In genomic region chr4:158729716-158730559, GRCh38 we compare ENCODE assay signal across 8 cellular contexts. TPM values are rescaled to one million over a fixed set of nuclear protein-coding genes. Genes with fewer than 3 reads are reported as not detected.
A peak's percentile ranks its signal among the peaks of the same experiment; 100 is the strongest.
DNase-seq lines count a peak whose midpoint lies in the region; ATAC-seq and TF ChIP-seq lines count a peak whose summit lies in the region.

No MANE protein-coding gene starts in this region.

- POLR2A ChIA-PET in CD4-positive, alpha-beta memory T cell (lab: Charles Lee; ENCODE audit: partially characterized antibody), result no interaction called here

- H3K4me3 ChIP-seq in CD4-positive, alpha-beta memory T cell (ENCODE audit: low read length in 2 of 2), result no peak overlapping the region
- H3K4me3 ChIP-seq in esophagus squamous epithelium, result no peak overlapping the region

- peaks cover 21 to 22% of the 10 kb centered on the region in 2 donors for H3K27me3 Mint-ChIP-seq in CD4-positive, alpha-beta memory T cell
- peaks cover 43 to 45% of the 10 kb centered on the region in 2 donors for H3K27me3 Mint-ChIP-seq in natural killer cell treated with Interleukin-12 subunit alpha and Interleukin-12 subunit beta and Interleukin-15 and Interleukin-18, amount 100 ng/mL, for 72 hours

- intact Hi-C loops in CD4-positive, alpha-beta memory T cell (cut with micrococcal nuclease), result loop anchor here (1.0 to 2.0 kb wide), 4 partner anchors 39 to 473 kb away; partner anchors contain the start of gene FNIP2
- intact Hi-C loops in esophagus squamous epithelium (cut with DNase I), result loop anchor here (5.0 kb wide), 1 partner anchor 117 kb away; no protein-coding TSS in a partner anchor

- no peaks in the 10 kb centered on the region for H3K36me3 ChIP-seq in CD4-positive, alpha-beta memory T cell (ENCODE audit: insufficient read depth, low read length)
- H3K36me3 ChIP-seq in esophagus squamous epithelium, result no peaks in the 10 kb centered on the region

- TF ChIP-seq CTCF in esophagus squamous epithelium (IDR thresholded peaks at IDR 0.05), result peak; percentile 46 to 90 (median 85)

- H3K27ac Mint-ChIP-seq in CD4-positive, alpha-beta memory T cell, result no peak overlapping the region
- H3K27ac Mint-ChIP-seq in natural killer cell treated with Interleukin-12 subunit alpha and Interleukin-12 subunit beta and Interleukin-15 and Interleukin-18, amount 100 ng/mL, for 72 hours, result peak overlapping the region; percentile 49 to 64

- no peaks in the 10 kb centered on the region for H3K36me3 Mint-ChIP-seq in CD4-positive, alpha-beta memory T cell
- no peaks in the 10 kb centered on the region for H3K36me3 Mint-ChIP-seq in natural killer cell treated with Interleukin-12 subunit alpha and Interleukin-12 subunit beta and Interleukin-15 and Interleukin-18, amount 100 ng/mL, for 72 hours

- H3K4me3 Mint-ChIP-seq in CD4-positive, alpha-beta memory T cell, result no peak overlapping the region
- no peak overlapping the region for H3K4me3 Mint-ChIP-seq in natural killer cell treated with Interleukin-12 subunit alpha and Interleukin-12 subunit beta and Interleukin-15 and Interleukin-18, amount 100 ng/mL, for 72 hours

- no peak for TF ChIP-seq POLR2A in esophagus squamous epithelium (IDR thresholded peaks at IDR 0.05)

- peak in 4 of 5 donors; percentile 51 to 55 (median 54) for DNase-seq in CD4-positive, alpha-beta memory T cell
- peak; percentile 9 to 42 for DNase-seq in NOMO-1 (lab: John Stamatoyannopoulos, UW; ENCODE audit: unreplicated experiment in 2 of 2)
- peak; percentile 42 for DNase-seq in activated T-cell treated with anti-CD3 and anti-CD28 coated beads for 1 hour (ENCODE audit: low read depth)
- DNase-seq in esophagus squamous epithelium (lab: John Stamatoyannopoulos, UW), result no peak
- DNase-seq in natural killer cell treated with Interleukin-12 subunit alpha and Interleukin-12 subunit beta and Interleukin-15 and Interleukin-18, amount 100 ng/mL, for 72 hours (ENCODE audit: low spot score), result no peak
- peak; percentile 76 for DNase-seq in ureter (ENCODE audit: low spot score)

- ATAC-seq in GM19043 (IDR thresholded peaks at IDR 0.05; ENCODE audit: low read depth, unreplicated experiment) (peak; percentile 91), HG03378 (IDR thresholded peaks at IDR 0.05; ENCODE audit: unreplicated experiment) (peak; percentile 84)
- ATAC-seq in natural killer cell treated with Interleukin-12 subunit alpha and Interleukin-12 subunit beta and Interleukin-15 and Interleukin-18, amount 100 ng/mL, for 72 hours, result peak; percentile 64 to 84

- H3K9me3 ChIP-seq in CD4-positive, alpha-beta memory T cell (ENCODE audit: control insufficient read depth in 1 of 2, low read length in 2 of 2), result no peaks in the 10 kb centered on the region
- no peaks in the 10 kb centered on the region for H3K9me3 ChIP-seq in esophagus squamous epithelium

- CTCF ChIA-PET in CD4-positive, alpha-beta memory T cell (lab: Charles Lee; ENCODE audit: partially characterized antibody), result interaction anchor here (1.0 to 3.2 kb wide), 4 partner anchors 39 to 465 kb away, joined by 3 to 38 read pairs (median 4); partner anchors contain the start of gene FNIP2

- peaks cover 0 to 1% (median 0%) of the 10 kb centered on the region in 4 donors for H3K4me1 Mint-ChIP-seq in CD4-positive, alpha-beta memory T cell
- peaks cover 3 to 21% of the 10 kb centered on the region in 2 donors for H3K4me1 Mint-ChIP-seq in natural killer cell treated with Interleukin-12 subunit alpha and Interleukin-12 subunit beta and Interleukin-15 and Interleukin-18, amount 100 ng/mL, for 72 hours (ENCODE audit: low read depth in 2 of 2)

- no peaks in the 10 kb centered on the region for H3K4me1 ChIP-seq in CD4-positive, alpha-beta memory T cell (ENCODE audit: insufficient read depth, low read length)
- H3K4me1 ChIP-seq in esophagus squamous epithelium, result no peaks in the 10 kb centered on the region

- 16 to 20% methylated on average over 5 of the region's 5 CpGs for WGBS in esophagus squamous epithelium, 2 donors

- H3K27me3 ChIP-seq in CD4-positive, alpha-beta memory T cell (ENCODE audit: insufficient read depth, low read length), result peaks cover 5% of the 10 kb centered on the region
- peaks cover 0 to 14% (median 0%) of the 10 kb centered on the region in 4 donors for H3K27me3 ChIP-seq in esophagus squamous epithelium

- no peaks in the 10 kb centered on the region for H3K9me3 Mint-ChIP-seq in CD4-positive, alpha-beta memory T cell
- no peaks in the 10 kb centered on the region for H3K9me3 Mint-ChIP-seq in natural killer cell treated with Interleukin-12 subunit alpha and Interleukin-12 subunit beta and Interleukin-15 and Interleukin-18, amount 100 ng/mL, for 72 hours

- no peak overlapping the region for H3K27ac ChIP-seq in CD4-positive, alpha-beta memory T cell (ENCODE audit: low read depth, low read length)
- H3K27ac ChIP-seq in esophagus squamous epithelium, result no peak overlapping the region

RNA-seq across cellular contexts. Expression of gene PPID, which starts 6.7 kb away (rescaled TPM):
- total RNA-seq in CD4-positive, alpha-beta memory T cell, result 10 to 100 TPM; 30.2 to 32.0 TPM
- polyA plus RNA-seq in CD4-positive, alpha-beta memory T cell, result 10 to 100 TPM; 49.4 to 54.8 TPM
- 10 to 100 TPM; 14.1 to 24.8 (median 21.5) TPM for total RNA-seq in esophagus squamous epithelium
- total RNA-seq in natural killer cell treated with Interleukin-12 subunit alpha and Interleukin-12 subunit beta and Interleukin-15 and Interleukin-18, amount 100 ng/mL, for 72 hours, result 10 to 100 TPM; 32.8 to 55.6 TPM
- 20.9 TPM for total RNA-seq in ureter

RNA-seq across cellular contexts. Expression of gene FNIP2, which starts 38.9 kb away (rescaled TPM):
- 1 to 10 TPM; 8.1 to 9.4 TPM for total RNA-seq in CD4-positive, alpha-beta memory T cell
- polyA plus RNA-seq in CD4-positive, alpha-beta memory T cell, result 1 to 10 TPM; 2.4 to 4.7 TPM
- total RNA-seq in esophagus squamous epithelium, result 10 to 100 TPM in 3 of 4 donors, 1 to 10 TPM in 1; 6.0 to 28.8 (median 12.4) TPM
- 10 to 100 TPM; 17.5 to 35.6 TPM for total RNA-seq in natural killer cell treated with Interleukin-12 subunit alpha and Interleukin-12 subunit beta and Interleukin-15 and Interleukin-18, amount 100 ng/mL, for 72 hours
- 45.6 TPM for total RNA-seq in ureter

RNA-seq across cellular contexts. Expression of gene ETFDH, which starts 57.8 kb away (rescaled TPM):
- 10 to 100 TPM; 16.0 to 16.6 TPM for total RNA-seq in CD4-positive, alpha-beta memory T cell
- polyA plus RNA-seq in CD4-positive, alpha-beta memory T cell, result 1 to 10 TPM; 5.8 to 9.4 TPM
- total RNA-seq in esophagus squamous epithelium, result 10 to 100 TPM; 22.0 to 66.8 (median 31.2) TPM
- total RNA-seq in natural killer cell treated with Interleukin-12 subunit alpha and Interleukin-12 subunit beta and Interleukin-15 and Interleukin-18, amount 100 ng/mL, for 72 hours, result 10 to 100 TPM; 29.9 to 36.1 TPM
- 32.7 TPM for total RNA-seq in ureter

RNA-seq across cellular contexts. Expression of gene C4orf46, which starts 58.3 kb away (rescaled TPM):
- 1 to 10 TPM; 4.0 to 4.4 TPM for total RNA-seq in CD4-positive, alpha-beta memory T cell
- 1 to 10 TPM; 5.2 to 6.5 TPM for polyA plus RNA-seq in CD4-positive, alpha-beta memory T cell
- total RNA-seq in esophagus squamous epithelium, result 1 to 10 TPM; 1.8 to 6.4 (median 4.8) TPM
- 10 to 100 TPM; 12.8 to 14.5 TPM for total RNA-seq in natural killer cell treated with Interleukin-12 subunit alpha and Interleukin-12 subunit beta and Interleukin-15 and Interleukin-18, amount 100 ng/mL, for 72 hours
- 3.4 TPM for total RNA-seq in ureter

Comparison
In these comparisons a context has a peak if more than half of its experiments do, and no peak if none do; other contexts are left out.
1. DNase-seq: peak in CD4-positive, alpha-beta memory T cell (4 of 5), NOMO-1 (2 of 2), activated T-cell treated with anti-CD3 and anti-CD28 coated beads for 1 hour (single experiment) and ureter (single experiment); none in esophagus squamous epithelium (single experiment) and natural killer cell treated with Interleukin-12 subunit alpha and Interleukin-12 subunit beta and Interleukin-15 and Interleukin-18, amount 100 ng/mL, for 72 hours (single experiment).
2. H3K27ac Mint-ChIP-seq: peak in natural killer cell treated with Interleukin-12 subunit alpha and Interleukin-12 subunit beta and Interleukin-15 and Interleukin-18, amount 100 ng/mL, for 72 hours (2 of 2); none in CD4-positive, alpha-beta memory T cell (0 of 7).
3. Peak in every context shown above with its lines, with median percentiles within 50 percentile points of each other: ATAC-seq.